In genomic region chr17:13931752-13932477, GRCh38 we compare ENCODE assay signal across 10 cellular contexts.
DNase-seq lines count a peak whose midpoint lies in the region; ATAC-seq, FAIRE-seq and TF ChIP-seq lines count a peak whose summit lies in the region.
"Had no signal": no experiment of that assay in that cellular context is flagged by ENCODE, and none has a peak within 500 bp of the region (broad histone marks: within the 10 kb centered on the region; RNA-seq: fewer than 3 reads in every experiment).

No MANE protein-coding gene starts in this region.

- H2AFZ ChIP-seq in GM23248: 0 out of 2 replicates have a peak overlapping the region, but pooled peaks have one; percentile 27

- TF ChIP-seq POLR2A in gastrocnemius medialis (IDR thresholded peaks at IDR 0.05) (no peak), GM12891 (IDR thresholded peaks at IDR 0.05; ENCODE audit: low read depth, low read length) (no peak)

- H3K9ac ChIP-seq in GM23248: peak overlapping the region; percentile 20; the same call in 1 of the 2 replicates

- no peaks in the 10 kb centered on the region for H4K20me1 ChIP-seq in GM23248 (ENCODE audit: insufficient read depth)

- in situ Hi-C loops in GM23248 (cut with MboI) (no loop called here), gastrocnemius medialis (cut with MboI; ENCODE audit: low sequenced_read_pairs in 4 of 4) (no loop called here)

- H3K27me3 ChIP-seq in GM23248 (replicated peaks; ENCODE audit: insufficient read depth) (no peaks in the 10 kb centered on the region), gastrocnemius medialis (no peaks in the 10 kb centered on the region)

- peak overlapping the region; percentile 63 for H3K4me2 ChIP-seq in GM23248 (ENCODE audit: unreplicated experiment)

- H3F3A ChIP-seq in GM23248 (ENCODE audit: insufficient read depth): peaks cover 12% of the 10 kb centered on the region

- DNase-seq in GM23248 (peak; percentile 93), SKM-1 treated with dmso at 0.1 percent for 144 hours (lab: John Stamatoyannopoulos, UW; ENCODE audit: unreplicated experiment) (peak; percentile 41), head of caudate nucleus (peak in 33 of 42 donors; percentile 6 to 81 (median 53)), gastrocnemius medialis (peak in 1 of 2 donors; percentile 76), GM12891 (ENCODE audit: insufficient read length, low spot score) (no peak), DMS53 treated with DMSO at 0.1 percent for 48 hours (lab: John Stamatoyannopoulos, UW; ENCODE audit: unreplicated experiment) (no peak), cortex of kidney (lab: John Stamatoyannopoulos, UW) (no peak), GM19240 (ENCODE audit: insufficient read length, low spot score) (no peak)
- DNase-seq: activated T-cell treated with anti-CD3 and anti-CD28 coated beads, Interleukin-2, amount 50 U/mL, for 48 hours; HFFc6 had no signal

- peak overlapping the region; percentile 57 for H3K27ac ChIP-seq in GM23248
- H3K27ac ChIP-seq in gastrocnemius medialis: peak overlapping the region in 3 of 4 donors; percentile 42 to 59 (median 53)

- H3K4me1 ChIP-seq in GM23248 (ENCODE audit: insufficient read depth) (peaks cover 16% of the 10 kb centered on the region; the same call in 1 of the 2 replicates), gastrocnemius medialis (no peaks in the 10 kb centered on the region)

- peak in 1 of 2 donors; percentile 77 for ATAC-seq in gastrocnemius medialis

- intact Hi-C loops in head of caudate nucleus (cut with DNase I): no loop called here
- intact Hi-C loops in gastrocnemius medialis (cut with DNase I; ENCODE audit: low total_unique reads): no loop called here

- no peak for FAIRE-seq in GM12891 (lab: Jason Lieb, UNC)

- no peak for TF ChIP-seq CTCF in gastrocnemius medialis (IDR thresholded peaks at IDR 0.05 in 4 of 5, conservative IDR thresholded peaks at IDR 0.05 in 1 of 5)

- H3K36me3 ChIP-seq in GM23248 (ENCODE audit: low read depth): no peaks in the 10 kb centered on the region
- H3K36me3 ChIP-seq in gastrocnemius medialis: no peaks in the 10 kb centered on the region

- H3K4me3 ChIP-seq in GM23248: no peak overlapping the region
- no peak overlapping the region for H3K4me3 ChIP-seq in gastrocnemius medialis

- 11 to 12% methylated on average over 4 of the region's 4 CpGs for WGBS in GM23248 (ENCODE audit: low coverage in 1 of 2, low lambda C conversion rate in 2 of 2, missing lambda C conversion rate in 2 of 2), 2 experiments

- H3K79me2 ChIP-seq in GM23248 (ENCODE audit: insufficient read depth): no peaks in the 10 kb centered on the region

- no peaks in the 10 kb centered on the region for H3K9me2 ChIP-seq in GM23248 (ENCODE audit: insufficient read depth)

- H3K9me3 ChIP-seq in GM23248 (ENCODE audit: low read depth) (no peaks in the 10 kb centered on the region), gastrocnemius medialis (no peaks in the 10 kb centered on the region)

TF ChIP-seq in GM12891, 5 proteins besides CTCF, POLR2A, EP300 and RAD21:
- TF ChIP-seq SPI1 (IDR thresholded peaks at IDR 0.05; ENCODE audit: low read depth, low read length) (no peak), POU2F2 (IDR thresholded peaks at IDR 0.05; ENCODE audit: low read depth, low read length) (no peak), PAX5 (IDR thresholded peaks at IDR 0.05; ENCODE audit: insufficient read depth, low read length, severe bottlenecking) (no peak), POLR2AphosphoS5 (IDR thresholded peaks at IDR 0.05; ENCODE audit: low read depth, low read length) (no peak), TAF1 (IDR thresholded peaks at IDR 0.05; ENCODE audit: low read depth, low read length) (no peak)

Comparison
In these comparisons a context has a peak if more than half of its experiments do, and no peak if none do; other contexts are left out.
1. DNase-seq: peak in GM23248 (single experiment), SKM-1 treated with dmso at 0.1 percent for 144 hours (single experiment) and head of caudate nucleus (33 of 42); none in GM12891 (single experiment), DMS53 treated with DMSO at 0.1 percent for 48 hours (single experiment), cortex of kidney (single experiment) and GM19240 (single experiment).